8 cellular contexts compared by ENCODE assay signal in the genomic region with DNA sequence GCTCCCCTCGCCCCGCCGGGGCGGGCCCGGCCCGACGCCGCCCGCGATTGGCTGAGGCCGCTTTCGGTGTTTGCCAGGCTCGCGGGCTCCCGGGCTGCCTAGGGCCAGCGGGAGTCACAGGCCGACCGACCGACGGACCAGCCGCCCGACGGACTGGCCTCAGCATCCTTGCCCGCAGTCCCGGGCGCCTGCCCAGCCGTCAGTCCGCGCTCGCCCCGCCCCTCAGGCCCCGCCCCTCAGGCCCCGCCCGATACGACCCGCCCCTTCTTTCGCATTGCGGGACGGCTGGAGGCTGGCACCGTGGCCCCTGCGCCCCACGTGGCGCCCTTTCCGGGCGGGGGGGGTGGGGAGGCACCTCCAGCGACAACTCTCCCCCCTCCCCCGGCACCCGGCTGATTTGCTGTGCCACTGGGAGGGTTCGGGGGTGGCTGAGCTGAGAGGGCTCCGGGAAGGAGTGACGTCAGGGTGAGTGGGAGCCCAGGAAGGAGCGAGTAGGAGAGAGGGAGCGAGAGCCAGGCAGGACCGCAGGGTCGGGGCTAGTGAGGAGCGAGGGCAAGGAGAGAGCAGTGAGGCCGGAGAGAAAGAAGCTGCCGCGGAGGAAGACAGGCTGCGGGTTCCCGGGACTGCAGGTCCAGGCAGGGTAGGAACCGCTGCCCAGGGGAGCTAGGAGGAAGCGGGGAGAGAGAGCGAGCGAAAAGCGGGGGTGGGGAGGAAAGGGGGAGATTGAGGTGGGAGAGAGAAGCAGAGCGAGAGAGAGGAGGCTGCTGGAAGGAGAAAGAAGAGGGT. TPM values are rescaled to one million over a fixed set of nuclear protein-coding genes. Genes with fewer than 3 reads are reported as not detected.
DNase-seq lines count a peak whose midpoint lies in the region; ATAC-seq and TF ChIP-seq lines count a peak whose summit lies in the region.

Gene ASPHD1 (plus strand): TSS at position 387 of the 786 bp plus-strand sequence. CDS start 484 bp downstream, outside the sequence.

- H3K9me3 ChIP-seq in endodermal cell (ENCODE audit: control insufficient read depth, low read length) (no peaks in the 10 kb centered on the region), mesodermal cell (ENCODE audit: control insufficient read depth, low read length) (no peaks in the 10 kb centered on the region)

- H3K4me3 ChIP-seq in endodermal cell (ENCODE audit: low read length) (peak within 1 kb of the TSS; percentile 90), mesodermal cell (ENCODE audit: extremely low read depth, insufficient read depth, low read length, poor library complexity, severe bottlenecking) (peak within 1 kb of the TSS; percentile 58)

- TF ChIP-seq CTCF in endodermal cell (conservative IDR thresholded peaks at IDR 0.05), result no peak

- H3K27ac ChIP-seq in endodermal cell (ENCODE audit: low read depth, low read length) (no peak within 1 kb of the TSS), mesodermal cell (ENCODE audit: low read depth, low read length, severe bottlenecking) (peak within 1 kb of the TSS; percentile 78)

- H3K4me3 Mint-ChIP-seq in endodermal cell, result peak within 1 kb of the TSS; percentile 73

- H3K27me3 ChIP-seq in endodermal cell (ENCODE audit: control insufficient read depth, insufficient read depth, low read length, poor library complexity, severe bottlenecking), result no peaks in the 10 kb centered on the region

- ATAC-seq in HG03045 (IDR thresholded peaks at IDR 0.05; ENCODE audit: unreplicated experiment), result peak; percentile 59
- no peak for ATAC-seq in GM18517 (IDR thresholded peaks at IDR 0.05; ENCODE audit: unreplicated experiment)

- no peaks in the 10 kb centered on the region for H3K9me3 Mint-ChIP-seq in endodermal cell

- 2 to 3% methylated on average over 39 to 65 of the region's 67 CpGs for WGBS in endodermal cell (ENCODE audit: insufficient coverage in 1 of 2, insufficient read length in 1 of 2), 2 experiments
- 1 to 2% methylated on average over 44 to 45 of the region's 67 CpGs for WGBS in mesodermal cell (ENCODE audit: insufficient coverage in 2 of 2), 2 experiments

- H3K4me1 Mint-ChIP-seq in endodermal cell, result peaks cover 18% of the 10 kb centered on the region

- in situ Hi-C loops in G401 (cut with HindIII; ENCODE audit: low sequenced_read_pairs), result no loop called here

- H3K9ac ChIP-seq in endodermal cell (ENCODE audit: extremely low read depth, low read length, poor library complexity, severe bottlenecking), result peak within 1 kb of the TSS; percentile 63

- DNase-seq in G401 (ENCODE audit: low spot score) (peak; percentile 94), NCI-H748 (lab: John Stamatoyannopoulos, UW; ENCODE audit: unreplicated experiment) (peak; percentile 66), endodermal cell (peak; percentile 95)
- DNase-seq in activated CD8-positive, alpha-beta memory T cell treated with anti-CD3 and anti-CD28 coated beads for 48 hours (ENCODE audit: low read depth in 2 of 3, low spot score in 2 of 3), result peak; percentile 42 to 55 (median 45)
- DNase-seq in stimulated activated CD8-positive, alpha-beta memory T cell treated with anti-CD3 and anti-CD28 coated beads, Interleukin-15, amount 100 ng/mL, for 24 hours (ENCODE audit: low read depth), result peak; percentile 47

- H3K4me1 ChIP-seq in endodermal cell (ENCODE audit: control insufficient read depth, insufficient read depth, low read length) (no peaks in the 10 kb centered on the region), mesodermal cell (ENCODE audit: control insufficient read depth, insufficient read depth, low read length, poor library complexity, severe bottlenecking) (peaks cover 13% of the 10 kb centered on the region)

- H3K36me3 ChIP-seq in endodermal cell (ENCODE audit: control insufficient read depth, insufficient read depth, low read length) (peaks cover 5% of the 10 kb centered on the region), mesodermal cell (ENCODE audit: control insufficient read depth, insufficient read depth, low read length) (peaks cover 16% of the 10 kb centered on the region)

- H3K36me3 Mint-ChIP-seq in endodermal cell (ENCODE audit: low read depth), result peaks cover 7% of the 10 kb centered on the region

- no peaks in the 10 kb centered on the region for H3K27me3 Mint-ChIP-seq in endodermal cell (ENCODE audit: insufficient read depth)

- peak within 1 kb of the TSS; percentile 91 for H3K27ac Mint-ChIP-seq in endodermal cell

RNA-seq across cellular contexts. Expression of gene ASPHD1, which starts in this region (rescaled TPM):
- 25.5 and 28.5 TPM in 2 replicates for total RNA-seq in G401 (2014; rRNA removed; shearing (Covaris generic))
- 1 to 10 TPM; 6.1 to 8.7 TPM for total RNA-seq in endodermal cell
- 3.0 TPM for polyA plus RNA-seq in endodermal cell (2013, experiment 1 of 2)
- polyA plus RNA-seq in endodermal cell (2013, experiment 2 of 2), result 3.2 TPM
- 9.6 TPM for polyA plus RNA-seq in mesodermal cell (2013, experiment 1 of 2)
- polyA plus RNA-seq in mesodermal cell (2013, experiment 2 of 2), result 8.8 TPM

Comparison
In these comparisons a context has a peak if more than half of its experiments do, and no peak if none do; other contexts are left out.
1. DNase-seq: peak in every context shown above with its lines; median percentile 95 in endodermal cell; 94 in G401; 66 in NCI-H748; 47 in stimulated activated CD8-positive, alpha-beta memory T cell treated with anti-CD3 and anti-CD28 coated beads, Interleukin-15, amount 100 ng/mL, for 24 hours; 45 in activated CD8-positive, alpha-beta memory T cell treated with anti-CD3 and anti-CD28 coated beads for 48 hours.